15 cellular contexts compared by ENCODE assay signal in the genomic region with DNA sequence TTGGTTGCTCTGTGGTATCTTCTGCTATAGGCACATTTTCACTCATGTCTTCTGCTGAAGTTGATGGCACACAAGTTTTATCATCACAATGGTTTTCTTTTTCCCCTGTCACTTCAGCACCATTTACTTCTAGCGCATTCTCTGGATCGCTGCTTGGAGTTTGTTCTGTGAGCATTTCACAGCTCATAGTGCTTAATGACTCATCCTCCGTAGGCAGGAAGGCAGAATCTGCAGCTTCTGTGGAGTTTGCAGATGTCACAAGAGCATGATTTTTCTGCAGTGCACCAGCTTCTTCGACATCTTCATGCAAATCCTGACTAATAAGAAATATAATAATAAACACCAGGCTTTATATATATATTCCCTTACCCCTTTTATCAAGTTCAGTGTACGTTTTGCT.
DNase-seq lines count a peak whose midpoint lies in the region; ATAC-seq, FAIRE-seq and TF ChIP-seq lines count a peak whose summit lies in the region.
"Had no signal": no experiment of that assay in that cellular context is flagged by ENCODE, and none has a peak within 500 bp of the region (broad histone marks: within the 10 kb centered on the region; RNA-seq: fewer than 3 reads in every experiment).

No MANE protein-coding gene starts in this region.

- no peak overlapping the region for H2AFZ ChIP-seq in endothelial cell of umbilical vein (ENCODE audit: low read depth, low read length)
- H2AFZ ChIP-seq in mesenchymal stem cell (ENCODE audit: low read depth, low read length) = no peak overlapping the region

- H3K4ac ChIP-seq in mesenchymal stem cell (ENCODE audit: low read depth in 1 of 2, low read length in 2 of 2) = no peak overlapping the region

- no peak overlapping the region for H4K91ac ChIP-seq in mesenchymal stem cell (ENCODE audit: low read length)

- no peak for TF ChIP-seq POLR2A in endothelial cell of umbilical vein (IDR thresholded peaks at IDR 0.05; ENCODE audit: low read depth, low read length)

- H3K23ac ChIP-seq in mesenchymal stem cell (ENCODE audit: low read length in 2 of 2) = no peak overlapping the region

- H3K4me3 ChIP-seq in MG63 = no peak overlapping the region
- H3K4me3 ChIP-seq in endothelial cell of umbilical vein (replicated peaks in 1 of 3; ENCODE audit: insufficient read depth in 1 of 3, low read depth in 1 of 3, low read length in 3 of 3) = no peak overlapping the region
- H3K4me3 ChIP-seq in mesenchymal stem cell (ENCODE audit: insufficient read depth in 1 of 2, low read depth in 1 of 2, low read length in 2 of 2) = no peak overlapping the region
- H3K4me3 ChIP-seq: left ventricle myocardium inferior, prostate gland, upper lobe of left lung had no signal

- no peaks in the 10 kb centered on the region for H3K36me3 ChIP-seq in MG63
- no peaks in the 10 kb centered on the region for H3K36me3 ChIP-seq in endothelial cell of umbilical vein (ENCODE audit: control insufficient read depth in 2 of 2, extremely low read depth in 1 of 2, insufficient read depth in 2 of 2, low read length in 2 of 2)
- H3K36me3 ChIP-seq in mesenchymal stem cell (ENCODE audit: control insufficient read depth in 1 of 2, insufficient read depth in 2 of 2, low read depth in 1 of 2, low read length in 2 of 2) = peaks cover 0 to 15% of the 10 kb centered on the region in 2 experiments
- H3K36me3 ChIP-seq: left ventricle myocardium inferior, prostate gland, upper lobe of left lung had no signal

- no peaks in the 10 kb centered on the region for H3K79me1 ChIP-seq in mesenchymal stem cell (replicated peaks; ENCODE audit: low read length, poor library complexity, severe bottlenecking)

- no peaks in the 10 kb centered on the region for H3K4me1 ChIP-seq in endothelial cell of umbilical vein (ENCODE audit: control insufficient read depth, extremely low read depth, insufficient read depth, low read length)
- H3K4me1 ChIP-seq in mesenchymal stem cell (ENCODE audit: control insufficient read depth, insufficient read depth, low read depth, low read length) = no peaks in the 10 kb centered on the region
- H3K4me1 ChIP-seq: left ventricle myocardium inferior, prostate gland, upper lobe of left lung had no signal

- intact Hi-C loops in endothelial cell of umbilical vein (cut with micrococcal nuclease) = no loop called here
- intact Hi-C loops in sciatic nerve (cut with DNase I) = no loop called here

- H3K9ac ChIP-seq in endothelial cell of umbilical vein (replicated peaks; ENCODE audit: extremely low read depth, insufficient read depth, low read length) (no peak overlapping the region), mesenchymal stem cell (ENCODE audit: low read length) (no peak overlapping the region)

- H3K14ac ChIP-seq in mesenchymal stem cell (ENCODE audit: low read length in 2 of 2) = no peak overlapping the region

- no peaks in the 10 kb centered on the region for H3K79me2 ChIP-seq in endothelial cell of umbilical vein (ENCODE audit: control insufficient read depth, insufficient read depth, low read length)

- H2BK15ac ChIP-seq in mesenchymal stem cell (ENCODE audit: low read depth, poor library complexity, severe bottlenecking) = no peak overlapping the region

- H4K8ac ChIP-seq in mesenchymal stem cell (ENCODE audit: low read length) = no peak overlapping the region

- H3K4me2 ChIP-seq in endothelial cell of umbilical vein (ENCODE audit: insufficient read depth, low read length) = no peak overlapping the region
- H3K4me2 ChIP-seq in mesenchymal stem cell (ENCODE audit: low read length, poor library complexity, severe bottlenecking) = no peak overlapping the region

- dilution Hi-C loops in endothelial cell of umbilical vein (cut with MboI; ENCODE audit: extremely low pct_ligation_motif_present, low sequenced_read_pairs) = no loop called here

- no peaks in the 10 kb centered on the region for H4K20me1 ChIP-seq in endothelial cell of umbilical vein (replicated peaks; ENCODE audit: control insufficient read depth, extremely low read depth, insufficient read depth, low read length)

- FAIRE-seq in endothelial cell of umbilical vein (lab: Jason Lieb, UNC) = peak; percentile 42
- FAIRE-seq: GM12892 had no signal

- H3K27ac ChIP-seq in endothelial cell of umbilical vein (ENCODE audit: insufficient read depth, low read depth, low read length) (no peak overlapping the region), mesenchymal stem cell (ENCODE audit: low read length, poor library complexity, severe bottlenecking) (no peak overlapping the region)
- H3K27ac ChIP-seq: left ventricle myocardium inferior, prostate gland, upper lobe of left lung had no signal

- no peaks in the 10 kb centered on the region for H3K9me1 ChIP-seq in endothelial cell of umbilical vein (replicated peaks; ENCODE audit: control insufficient read depth, extremely low read depth, insufficient read depth, low read length)

- H2AK5ac ChIP-seq in mesenchymal stem cell (ENCODE audit: low read length, severe bottlenecking) = no peak overlapping the region

- ATAC-seq in sciatic nerve = no peak

- POLR2A ChIA-PET in endothelial cell of umbilical vein (lab: Charles Lee) = no interaction called here

- WGBS in mesenchymal stem cell = 32% methylated on average over 3 of the region's 5 CpGs

- no peak overlapping the region for H2BK12ac ChIP-seq in mesenchymal stem cell (ENCODE audit: low read length in 2 of 2)

- CTCF ChIA-PET in endothelial cell of umbilical vein (lab: Charles Lee) = no interaction called here

- DNase-seq in AG20443 (ENCODE audit: low spot score) (peak; percentile 59), MG63 (peak; percentile 23), endothelial cell of umbilical vein (ENCODE audit: low read depth, low spot score) (peak; percentile 0), mesenchymal stem cell (peak; percentile 71), NCI-H1930 (lab: John Stamatoyannopoulos, UW) (no peak), NCI-H1105 treated with DMSO at 0.1 percent for 48 hours (lab: John Stamatoyannopoulos, UW) (no peak), sciatic nerve (ENCODE audit: low spot score) (no peak)
- no peak for DNase-seq in effector CD4-positive, alpha-beta T cell
- DNase-seq: activated CD4-positive, alpha-beta T cell treated with anti-CD3 and anti-CD28 coated beads, Interleukin-2, amount 10 ng/mL, durations not matched to agents 24 days and 14 days; activated naive CD4-positive, alpha-beta T cell treated with anti-CD3 and anti-CD28 coated beads, Interleukin-2, amount 10 ng/mL, durations not matched to agents 7 days and 5 days; left ventricle myocardium inferior; NCI-H526 treated with DMSO at 0.1 percent for 48 hours; upper lobe of left lung had no signal

- H3K27me3 ChIP-seq in MG63 (no peaks in the 10 kb centered on the region), endothelial cell of umbilical vein (ENCODE audit: control insufficient read depth in 2 of 2, insufficient read depth in 2 of 2, low read length in 2 of 2) (no peaks in the 10 kb centered on the region), mesenchymal stem cell (ENCODE audit: control insufficient read depth in 1 of 2, insufficient read depth in 1 of 2, low read length in 2 of 2) (no peaks in the 10 kb centered on the region)
- H3K27me3 ChIP-seq: upper lobe of left lung had no signal

- H2BK120ac ChIP-seq in mesenchymal stem cell (ENCODE audit: low read depth, low read length) = no peak overlapping the region

- TF ChIP-seq CTCF in endothelial cell of umbilical vein (IDR thresholded peaks at IDR 0.05; ENCODE audit: extremely low read depth in 1 of 2, insufficient read depth in 1 of 2, low read depth in 1 of 2, low read length in 2 of 2) = no peak

- BruUV-seq in endothelial cell of umbilical vein (replicated peaks; lab: Mats Ljungman, UMichigan) = no TSS peak

- H3K9me3 ChIP-seq in MG63 (no peaks in the 10 kb centered on the region), endothelial cell of umbilical vein (replicated peaks; ENCODE audit: control insufficient read depth, insufficient read depth, low read length) (no peaks in the 10 kb centered on the region), mesenchymal stem cell (ENCODE audit: control insufficient read depth, low read length) (no peaks in the 10 kb centered on the region)
- H3K9me3 ChIP-seq: left ventricle myocardium inferior, prostate gland, upper lobe of left lung had no signal

- no peak overlapping the region for H3K18ac ChIP-seq in mesenchymal stem cell (ENCODE audit: low read depth in 1 of 2, low read length in 2 of 2)

- H2BK5ac ChIP-seq in mesenchymal stem cell (ENCODE audit: low read depth, low read length, poor library complexity, severe bottlenecking) = no peak overlapping the region

TF ChIP-seq in endothelial cell of umbilical vein, 7 proteins besides CTCF, POLR2A, EP300 and RAD21:
- TF ChIP-seq MYC (IDR thresholded peaks at IDR 0.05; ENCODE audit: low read depth, low read length) = no peak
- TF ChIP-seq, protein P1, sequence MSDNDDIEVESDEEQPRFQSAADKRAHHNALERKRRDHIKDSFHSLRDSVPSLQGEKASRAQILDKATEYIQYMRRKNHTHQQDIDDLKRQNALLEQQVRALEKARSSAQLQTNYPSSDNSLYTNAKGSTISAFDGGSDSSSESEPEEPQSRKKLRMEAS (IDR thresholded peaks at IDR 0.05; ENCODE audit: insufficient read depth, insufficient read length) = no peak

Comparison
In these comparisons a context has a peak if more than half of its experiments do, and no peak if none do; other contexts are left out.
1. DNase-seq: peak in AG20443 (single experiment), MG63 (single experiment), endothelial cell of umbilical vein (single experiment) and mesenchymal stem cell (single experiment); none in NCI-H1930 (0 of 2), NCI-H1105 treated with DMSO at 0.1 percent for 48 hours (single experiment), effector CD4-positive, alpha-beta T cell (single experiment) and sciatic nerve (single experiment).